In genomic region chr20:41927189-41927588, GRCh38 we compare ENCODE assay signal across 20 cellular contexts.
A peak's percentile ranks its signal among the peaks of the same experiment; 100 is the strongest.
DNase-seq lines count a peak whose midpoint lies in the region; ATAC-seq and TF ChIP-seq lines count a peak whose summit lies in the region.
"Had no signal": no experiment of that assay in that cellular context is flagged by ENCODE, and none has a peak within 500 bp of the region (broad histone marks: within the 10 kb centered on the region; RNA-seq: fewer than 3 reads in every experiment).

No MANE protein-coding gene starts in this region.

- H3K27me3 ChIP-seq in SJCRH30 (no peaks in the 10 kb centered on the region), neural cell (ENCODE audit: insufficient read depth, low read depth, low read length) (no peaks in the 10 kb centered on the region)
- H3K27me3 ChIP-seq: BLaER1 treated with 17β-estradiol and CSF1 and Interleukin-3, amounts not matched to agents 10 nM and 100 nM had no signal

- H3K4me3 ChIP-seq in HEK293 (ENCODE audit: low read depth, low read length) = no peak overlapping the region
- no peak overlapping the region for H3K4me3 ChIP-seq in SJCRH30
- H3K4me3 ChIP-seq in neural cell (ENCODE audit: low read length) = no peak overlapping the region
- H3K4me3 ChIP-seq: A549; BLaER1 treated with 17β-estradiol and CSF1 and Interleukin-3, amounts not matched to agents 10 nM and 100 nM had no signal

- DNase-seq in NCI-H82 (lab: John Stamatoyannopoulos, UW) (peak; percentile 39), NCI-H82 treated with DMSO at 0.1 percent for 48 hours (lab: John Stamatoyannopoulos, UW; ENCODE audit: unreplicated experiment) (no peak), SJCRH30 (peak; percentile 83 to 96), left lobe of liver (ENCODE audit: low spot score) (no peak), glomerular visceral epithelial cell (ENCODE audit: extremely low spot score) (no peak)
- DNase-seq in activated CD8-positive, alpha-beta memory T cell treated with anti-CD3 and anti-CD28 coated beads, Interleukin-2, amount 10 ng/mL, durations not matched to agents 7 days and 5 days = no peak
- DNase-seq: AML-193; Caco-2; Calu3; CD4-positive, alpha-beta T cell; CD8-positive, alpha-beta T cell; DMS79 treated with DMSO at 0.1 percent for 48 hours; GF-D8 had no signal

- TF ChIP-seq CTCF in HEK293 (tag by site-specific recombination; IDR thresholded peaks at IDR 0.05) = no peak
- no peak for TF ChIP-seq CTCF in neural cell (IDR thresholded peaks at IDR 0.05; ENCODE audit: poor library complexity, severe bottlenecking)

- H3K4me3 Mint-ChIP-seq in activated CD8-positive, alpha-beta memory T cell treated with anti-CD3 and anti-CD28 coated beads, Interleukin-2, amount 10 ng/mL, durations not matched to agents 7 days and 5 days = no peak overlapping the region
- H3K4me3 Mint-ChIP-seq: B cell; CD4-positive, alpha-beta T cell; CD8-positive, alpha-beta T cell had no signal

- no peak for TF ChIP-seq RAD21 in neural cell (conservative IDR thresholded peaks at IDR 0.05)

- H3F3A ChIP-seq in neural cell (ENCODE audit: insufficient read depth, low read length, poor library complexity, severe bottlenecking) = no peaks in the 10 kb centered on the region

- H3K4me1 ChIP-seq in HEK293 (ENCODE audit: control insufficient read depth, insufficient read depth, low read length) = no peaks in the 10 kb centered on the region
- peaks cover 42% of the 10 kb centered on the region for H3K4me1 ChIP-seq in SJCRH30
- H3K4me1 ChIP-seq: A549; BLaER1 treated with 17β-estradiol and CSF1 and Interleukin-3, amounts not matched to agents 10 nM and 100 nM; Caco-2 had no signal

- H3K27me3 Mint-ChIP-seq in activated CD8-positive, alpha-beta memory T cell treated with anti-CD3 and anti-CD28 coated beads, Interleukin-2, amount 10 ng/mL, durations not matched to agents 7 days and 5 days = peaks cover 2% of the 10 kb centered on the region

- POLR2A ChIA-PET in HEK293 (lab: Yijun Ruan, JAX) = no interaction called here

- TF ChIP-seq EP300 in neural cell (conservative IDR thresholded peaks at IDR 0.05; ENCODE audit: poor library complexity, severe bottlenecking) = no peak

- H3K9ac ChIP-seq in neural cell (ENCODE audit: low read length) = no peak overlapping the region
- H3K9ac ChIP-seq: BLaER1 treated with 17β-estradiol and CSF1 and Interleukin-3, amounts not matched to agents 10 nM and 100 nM had no signal

- H3K4me2 ChIP-seq in neural cell (ENCODE audit: low read length) = no peak overlapping the region
- H3K4me2 ChIP-seq: A549; BLaER1 treated with 17β-estradiol and CSF1 and Interleukin-3, amounts not matched to agents 10 nM and 100 nM had no signal

- H3K27ac ChIP-seq in HEK293 (ENCODE audit: extremely low read depth, low read depth, low read length) (no peak overlapping the region), SJCRH30 (peak overlapping the region; percentile 87), neural cell (ENCODE audit: low read length) (peak overlapping the region; percentile 15)
- H3K27ac ChIP-seq: 22Rv1; A549; BLaER1 treated with 17β-estradiol and CSF1 and Interleukin-3, amounts not matched to agents 10 nM and 100 nM; C4-2B had no signal

- no peaks in the 10 kb centered on the region for H3K79me2 ChIP-seq in neural cell (replicated peaks; ENCODE audit: insufficient read depth, low read length)

- H3K9me2 ChIP-seq in neural cell (ENCODE audit: insufficient read depth, low read length) = no peaks in the 10 kb centered on the region

- no peaks in the 10 kb centered on the region for H3K4me1 Mint-ChIP-seq in activated CD8-positive, alpha-beta memory T cell treated with anti-CD3 and anti-CD28 coated beads, Interleukin-2, amount 10 ng/mL, durations not matched to agents 7 days and 5 days
- H3K4me1 Mint-ChIP-seq: B cell had no signal

- H3K36me3 Mint-ChIP-seq in activated CD8-positive, alpha-beta memory T cell treated with anti-CD3 and anti-CD28 coated beads, Interleukin-2, amount 10 ng/mL, durations not matched to agents 7 days and 5 days = no peaks in the 10 kb centered on the region
- H3K36me3 Mint-ChIP-seq: CD8-positive, alpha-beta T cell had no signal

- H3K36me3 ChIP-seq in HEK293 (ENCODE audit: control insufficient read depth in 2 of 2, insufficient read depth in 1 of 2, low read length in 2 of 2) (no peaks in the 10 kb centered on the region), SJCRH30 (no peaks in the 10 kb centered on the region), neural cell (ENCODE audit: insufficient read depth, low read length) (no peaks in the 10 kb centered on the region)
- H3K36me3 ChIP-seq: BLaER1 treated with 17β-estradiol and CSF1 and Interleukin-3, amounts not matched to agents 10 nM and 100 nM had no signal

- H3K9me3 Mint-ChIP-seq in activated CD8-positive, alpha-beta memory T cell treated with anti-CD3 and anti-CD28 coated beads, Interleukin-2, amount 10 ng/mL, durations not matched to agents 7 days and 5 days (ENCODE audit: low read depth) = peaks cover 2% of the 10 kb centered on the region

- ATAC-seq in left lobe of liver = no peak
- ATAC-seq in activated CD8-positive, alpha-beta memory T cell treated with anti-CD3 and anti-CD28 coated beads, Interleukin-2, amount 10 ng/mL, durations not matched to agents 7 days and 5 days = no peak
- ATAC-seq: A549; CD8-positive, alpha-beta T cell had no signal

- no peak overlapping the region for H2AFZ ChIP-seq in neural cell (ENCODE audit: low read depth, low read length)

- H3K27ac Mint-ChIP-seq in activated CD8-positive, alpha-beta memory T cell treated with anti-CD3 and anti-CD28 coated beads, Interleukin-2, amount 10 ng/mL, durations not matched to agents 7 days and 5 days = no peak overlapping the region
- H3K27ac Mint-ChIP-seq: B cell; CD4-positive, alpha-beta T cell; CD8-positive, alpha-beta T cell had no signal

- H4K20me1 ChIP-seq in neural cell (ENCODE audit: insufficient read depth) = no peaks in the 10 kb centered on the region
- H4K20me1 ChIP-seq: BLaER1 treated with 17β-estradiol and CSF1 and Interleukin-3, amounts not matched to agents 10 nM and 100 nM had no signal

- H3K9me3 ChIP-seq in HEK293 (ENCODE audit: control insufficient read depth, insufficient read depth, low read depth, low read length) = no peaks in the 10 kb centered on the region
- 0 out of 2 replicates have a peak, but pooled peaks cover 4% of the 10 kb centered on the region for H3K9me3 ChIP-seq in SJCRH30 (replicated peaks)
- H3K9me3 ChIP-seq in neural cell (ENCODE audit: low read length) = no peaks in the 10 kb centered on the region
- H3K9me3 ChIP-seq: A549; BLaER1 treated with 17β-estradiol and CSF1 and Interleukin-3, amounts not matched to agents 10 nM and 100 nM had no signal

- CTCF ChIA-PET in HEK293 (lab: Yijun Ruan, JAX) = interaction anchor here (0.6 to 0.7 kb wide), 2 partner anchors 46 to 227 kb away, joined by 3 to 4 read pairs; no protein-coding TSS in a partner anchor
- CTCF ChIA-PET in activated CD8-positive, alpha-beta memory T cell treated with anti-CD3 and anti-CD28 coated beads, Interleukin-2, amount 10 ng/mL, durations not matched to agents 7 days and 5 days (lab: Charles Lee) = no interaction called here

TF ChIP-seq in HEK293, 187 proteins besides CTCF, POLR2A, EP300 and RAD21 (continues in another document):
- no peak for TF ChIP-seq INSM2 (tag by site-specific recombination; IDR thresholded peaks at IDR 0.05)

TF ChIP-seq in neural cell, 6 proteins besides CTCF, POLR2A, EP300 and RAD21:
- TF ChIP-seq POLR2AphosphoS5 (IDR thresholded peaks at IDR 0.05) (peak; percentile 15), MXI1 (conservative IDR thresholded peaks at IDR 0.05; ENCODE audit: poor library complexity, severe bottlenecking) (no peak), SMC3 (conservative IDR thresholded peaks at IDR 0.05; ENCODE audit: poor library complexity) (no peak), REST (IDR thresholded peaks at IDR 0.05; ENCODE audit: borderline replicate concordance) (peak; percentile 69), TAF1 (IDR thresholded peaks at IDR 0.05; ENCODE audit: low read depth) (no peak), EZH2 (IDR thresholded peaks at IDR 0.05; ENCODE audit: borderline replicate concordance, insufficient read depth, low read length, poor library complexity, severe bottlenecking) (no peak)

Comparison
In these comparisons a context has a peak if more than half of its experiments do, and no peak if none do; other contexts are left out.
1. DNase-seq: peak in NCI-H82 (single experiment) and SJCRH30 (2 of 2); none in NCI-H82 treated with DMSO at 0.1 percent for 48 hours (single experiment), left lobe of liver (single experiment), glomerular visceral epithelial cell (single experiment) and activated CD8-positive, alpha-beta memory T cell treated with anti-CD3 and anti-CD28 coated beads, Interleukin-2, amount 10 ng/mL, durations not matched to agents 7 days and 5 days (single experiment).